In genomic region chr11:110000045-110000502, GRCh38 we compare ENCODE assay signal across 1 cellular context.
A peak's percentile ranks its signal among the peaks of the same experiment; 100 is the strongest.
TF ChIP-seq lines count a peak whose summit lies in the region.

No MANE protein-coding gene starts in this region.

TF ChIP-seq in K562, 482 proteins besides CTCF, POLR2A, EP300 and RAD21 (continued from another document):
- TF ChIP-seq FOXK1 (CRISPR knock-in tag; IDR thresholded peaks at IDR 0.05; ENCODE audit: borderline replicate concordance) (no peak), ATF4 (CRISPR knock-in tag; IDR thresholded peaks at IDR 0.05) (0 out of 2 replicates have a peak, but pooled peaks have one; percentile 38), PHF8 (IDR thresholded peaks at IDR 0.05; ENCODE audit: borderline replicate concordance, low read length) (no peak), DIDO1 (tag; IDR thresholded peaks at IDR 0.05; ENCODE audit: low read depth) (no peak), NRF1 (conservative IDR thresholded peaks at IDR 0.05 in 1 of 2, IDR thresholded peaks at IDR 0.05 in 1 of 2) (no peak), RBBP5 (IDR thresholded peaks at IDR 0.05; ENCODE audit: borderline replicate concordance, insufficient read depth, low read length, poor library complexity, severe bottlenecking) (no peak), NR3C1 (CRISPR knock-in tag; IDR thresholded peaks at IDR 0.05) (no peak), MXI1 (IDR thresholded peaks at IDR 0.05; ENCODE audit: low read depth, low read length) (no peak), GTF2A2 (tag; IDR thresholded peaks at IDR 0.05) (no peak), ZNF318 (IDR thresholded peaks at IDR 0.05; ENCODE audit: borderline replicate concordance in 1 of 2, low read depth in 1 of 2) (no peak), TEAD2 (tag; IDR thresholded peaks at IDR 0.05) (no peak), KLF10 (CRISPR knock-in tag; IDR thresholded peaks at IDR 0.05) (no peak), HLTF (IDR thresholded peaks at IDR 0.05) (no peak), NR2C1 (IDR thresholded peaks at IDR 0.05) (no peak), NR2C1 (tag; IDR thresholded peaks at IDR 0.05) (no peak), SAFB (IDR thresholded peaks at IDR 0.05; ENCODE audit: borderline replicate concordance, low read depth, low read length) (no peak), CEBPG (CRISPR knock-in tag; IDR thresholded peaks at IDR 0.05) (no peak), CEBPG (tag; conservative IDR thresholded peaks at IDR 0.05 in 1 of 2, IDR thresholded peaks at IDR 0.05 in 1 of 2) (peak in 1 of 2 experiments; percentile 36; a peak in 1 of 4 replicates)
- TF ChIP-seq, protein P1, sequence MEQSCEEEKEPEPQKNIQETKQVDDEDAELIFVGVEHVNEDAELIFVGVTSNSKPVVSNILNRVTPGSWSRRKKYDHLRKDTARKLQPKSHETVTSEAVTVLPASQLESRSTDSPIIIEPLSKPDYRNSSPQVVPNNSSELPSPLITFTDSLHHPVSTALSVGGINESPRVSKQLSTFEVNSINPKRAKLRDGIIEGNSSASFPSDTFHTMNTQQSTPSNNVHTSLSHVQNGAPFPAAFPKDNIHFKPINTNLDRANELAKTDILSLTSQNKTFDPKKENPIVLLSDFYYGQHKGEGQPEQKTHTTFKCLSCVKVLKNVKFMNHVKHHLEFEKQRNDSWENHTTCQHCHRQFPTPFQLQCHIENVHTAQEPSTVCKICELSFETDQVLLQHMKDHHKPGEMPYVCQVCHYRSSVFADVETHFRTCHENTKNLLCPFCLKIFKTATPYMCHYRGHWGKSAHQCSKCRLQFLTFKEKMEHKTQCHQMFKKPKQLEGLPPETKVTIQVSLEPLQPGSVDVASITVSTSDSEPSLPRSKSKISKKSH (CRISPR knock-in tag; IDR thresholded peaks at IDR 0.05) = no peak
- TF ChIP-seq, protein P2, sequence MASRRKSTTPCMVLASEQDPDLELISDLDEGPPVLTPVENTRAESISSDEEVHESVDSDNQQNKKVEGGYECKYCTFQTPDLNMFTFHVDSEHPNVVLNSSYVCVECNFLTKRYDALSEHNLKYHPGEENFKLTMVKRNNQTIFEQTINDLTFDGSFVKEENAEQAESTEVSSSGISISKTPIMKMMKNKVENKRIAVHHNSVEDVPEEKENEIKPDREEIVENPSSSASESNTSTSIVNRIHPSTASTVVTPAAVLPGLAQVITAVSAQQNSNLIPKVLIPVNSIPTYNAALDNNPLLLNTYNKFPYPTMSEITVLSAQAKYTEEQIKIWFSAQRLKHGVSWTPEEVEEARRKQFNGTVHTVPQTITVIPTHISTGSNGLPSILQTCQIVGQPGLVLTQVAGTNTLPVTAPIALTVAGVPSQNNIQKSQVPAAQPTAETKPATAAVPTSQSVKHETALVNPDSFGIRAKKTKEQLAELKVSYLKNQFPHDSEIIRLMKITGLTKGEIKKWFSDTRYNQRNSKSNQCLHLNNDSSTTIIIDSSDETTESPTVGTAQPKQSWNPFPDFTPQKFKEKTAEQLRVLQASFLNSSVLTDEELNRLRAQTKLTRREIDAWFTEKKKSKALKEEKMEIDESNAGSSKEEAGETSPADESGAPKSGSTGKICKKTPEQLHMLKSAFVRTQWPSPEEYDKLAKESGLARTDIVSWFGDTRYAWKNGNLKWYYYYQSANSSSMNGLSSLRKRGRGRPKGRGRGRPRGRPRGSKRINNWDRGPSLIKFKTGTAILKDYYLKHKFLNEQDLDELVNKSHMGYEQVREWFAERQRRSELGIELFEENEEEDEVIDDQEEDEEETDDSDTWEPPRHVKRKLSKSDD (conservative IDR thresholded peaks at IDR 0.05; ENCODE audit: low read length) = no peak
TF ChIP-seq in K562: peak in this region for 19.
